ENCODE assay signal across 12 cellular contexts in the genomic region with DNA sequence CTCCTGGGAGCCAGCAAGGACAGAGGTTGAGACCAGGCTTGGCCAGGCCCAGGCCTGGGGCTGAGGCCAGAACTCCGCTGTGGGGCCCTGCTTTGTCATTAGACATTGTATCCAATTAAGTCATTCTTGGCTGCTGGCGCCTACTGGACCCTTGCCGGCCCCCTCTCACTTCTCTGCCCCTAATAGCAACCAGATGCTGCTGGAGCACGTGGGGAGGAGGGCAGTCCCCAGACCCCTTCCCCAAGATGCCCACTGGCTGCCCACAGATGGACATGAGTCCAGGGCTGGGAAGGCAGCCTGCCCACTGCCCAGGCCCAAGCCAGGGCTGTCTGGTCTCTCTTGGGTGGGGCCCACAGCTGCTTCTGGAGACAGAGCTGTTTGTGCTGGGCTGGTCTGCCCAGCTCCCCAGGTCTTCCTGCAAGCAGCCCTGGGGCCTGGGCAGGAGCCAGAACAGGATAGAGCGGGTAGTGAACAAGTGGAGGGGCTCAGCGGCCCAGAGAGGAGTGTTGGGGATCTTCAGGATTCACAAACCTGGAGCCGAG. TPM values are rescaled to one million over a fixed set of nuclear protein-coding genes. Genes with fewer than 3 reads are reported as not detected.
DNase-seq lines count a peak whose midpoint lies in the region; ATAC-seq and TF ChIP-seq lines count a peak whose summit lies in the region.
"Had no signal": no experiment of that assay in that cellular context is flagged by ENCODE, and none has a peak within 500 bp of the region (broad histone marks: within the 10 kb centered on the region; RNA-seq: fewer than 3 reads in every experiment).

No MANE protein-coding gene starts in this region.

- H3K4me2 ChIP-seq in parathyroid adenoma (ENCODE audit: low read length), result no peak overlapping the region

- H3K27ac ChIP-seq in body of pancreas (peak overlapping the region; percentile 15 to 53 (median 44)), heart right ventricle (peak overlapping the region; percentile 44 to 90 (median 82)), parathyroid adenoma (peak overlapping the region; percentile 29), uterus (peak overlapping the region; percentile 73 to 80)

- H3K9me3 ChIP-seq in body of pancreas (no peaks in the 10 kb centered on the region), heart right ventricle (no peaks in the 10 kb centered on the region), parathyroid adenoma (ENCODE audit: control insufficient read depth, low read length) (no peaks in the 10 kb centered on the region), uterus (no peaks in the 10 kb centered on the region)

- no peak for TF ChIP-seq POLR2A in body of pancreas (IDR thresholded peaks at IDR 0.05)
- TF ChIP-seq POLR2A in uterus (IDR thresholded peaks at IDR 0.05), result no peak

- TF ChIP-seq CTCF in body of pancreas (IDR thresholded peaks at IDR 0.05), result no peak
- TF ChIP-seq CTCF in heart right ventricle (IDR thresholded peaks at IDR 0.05), result no peak
- TF ChIP-seq CTCF in parathyroid adenoma (IDR thresholded peaks at IDR 0.05), result no peak
- no peak for TF ChIP-seq CTCF in uterus (IDR thresholded peaks at IDR 0.05)

- ATAC-seq in body of pancreas (no peak), heart right ventricle (peak; percentile 65 to 79 (median 70)), HG03457 (IDR thresholded peaks at IDR 0.05; ENCODE audit: unreplicated experiment) (no peak), GM21367 (IDR thresholded peaks at IDR 0.05; ENCODE audit: unreplicated experiment) (no peak)
- ATAC-seq: activated CD4-positive, CD25-positive, alpha-beta regulatory T cell treated with anti-CD3 and anti-CD28 coated beads, Interleukin-2, amount 50 U/mL, for 24 hours; activated naive CD4-positive, alpha-beta T cell treated with anti-CD3 and anti-CD28 coated beads, Interleukin-2, amount 50 U/mL, for 72 hours; stimulated activated naive CD8-positive, alpha-beta T cell treated with anti-CD3 and anti-CD28 coated beads, Interleukin-15, amount 100 ng/mL, for 72 hours had no signal

- no peak overlapping the region for H3K9ac ChIP-seq in parathyroid adenoma

- no peak overlapping the region for H2AFZ ChIP-seq in parathyroid adenoma

- H3K4me1 ChIP-seq in body of pancreas (peaks cover 15% of the 10 kb centered on the region), heart right ventricle (peaks cover 0 to 57% (median 21%) of the 10 kb centered on the region in 9 donors), parathyroid adenoma (peaks cover 8% of the 10 kb centered on the region), uterus (no peaks in the 10 kb centered on the region)

- no peaks in the 10 kb centered on the region for H3K79me2 ChIP-seq in parathyroid adenoma

- DNase-seq in body of pancreas, result no peak
- DNase-seq in heart right ventricle, result peak; percentile 70 to 74
- peak; percentile 69 to 80 for DNase-seq in uterus
- no peak for DNase-seq in activated CD4-positive, alpha-beta T cell treated with anti-CD3 and anti-CD28 coated beads, Interleukin-2, amount 50 U/mL, for 4 hours
- DNase-seq: stimulated activated naive CD8-positive, alpha-beta T cell treated with anti-CD3 and anti-CD28 coated beads, Interleukin-15, amount 100 ng/mL, for 72 hours had no signal

- H3K36me3 ChIP-seq in body of pancreas (replicated peaks in 1 of 2; ENCODE audit: insufficient read depth in 1 of 2, low read depth in 2 of 2), result no peaks in the 10 kb centered on the region
- H3K36me3 ChIP-seq in heart right ventricle, result no peaks in the 10 kb centered on the region
- H3K36me3 ChIP-seq in parathyroid adenoma (ENCODE audit: control insufficient read depth, insufficient read depth, low read length), result no peaks in the 10 kb centered on the region
- H3K36me3 ChIP-seq in uterus, result no peaks in the 10 kb centered on the region

- no peaks in the 10 kb centered on the region for H3K27me3 ChIP-seq in body of pancreas
- H3K27me3 ChIP-seq in heart right ventricle, result no peaks in the 10 kb centered on the region
- H3K27me3 ChIP-seq in parathyroid adenoma (ENCODE audit: control insufficient read depth, insufficient read depth, low read length), result no peaks in the 10 kb centered on the region
- H3K27me3 ChIP-seq in uterus, result no peaks in the 10 kb centered on the region

- H3K4me3 ChIP-seq in body of pancreas, result no peak overlapping the region
- no peak overlapping the region for H3K4me3 ChIP-seq in heart right ventricle
- no peak overlapping the region for H3K4me3 ChIP-seq in parathyroid adenoma (ENCODE audit: low read depth, low read length)
- H3K4me3 ChIP-seq in uterus, result no peak overlapping the region

- WGBS in body of pancreas, 2 donors, result 85 to 93% methylated on average over 3 to 7 of the region's 7 CpGs
- 68 to 81% methylated on average over 7 of the region's 7 CpGs for WGBS in heart right ventricle, 2 donors

- intact Hi-C loops in body of pancreas (cut with DNase I), result loop anchor here (10.0 kb wide), 1 partner anchor 69 kb away; no protein-coding TSS in a partner anchor
- intact Hi-C loops in heart right ventricle (cut with DNase I), result loop anchor here in 2 of 10 donors (5.0 to 10.0 kb wide), 2 partner anchors 41 to 49 kb away; no protein-coding TSS in a partner anchor
- intact Hi-C loops in uterus (cut with DNase I; ENCODE audit: low total_unique reads), result no loop called here

RNA-seq across cellular contexts. Expression of a gene that starts 7.8 kb away (rescaled TPM):
- total RNA-seq in body of pancreas (1 to 10 TPM in 1 of 2 donors, not detected in 1; 6.5 TPM), heart right ventricle (10 to 100 TPM in 7 of 10 donors, 1 to 10 TPM in 3; 9.1 to 21.3 (median 11.2) TPM), uterus (10 to 100 TPM in 3 of 4 donors, 1 to 10 TPM in 1; 3.3 to 45.1 (median 21.5) TPM)
- 10 to 100 TPM in 1 of 2 donors, 1 to 10 TPM in 1; 7.3 to 20.0 TPM for polyA plus RNA-seq in heart right ventricle

RNA-seq across cellular contexts. Expression of a gene that starts 22.3 kb away (rescaled TPM):
- total RNA-seq in body of pancreas (under 1 TPM in 1 of 2 donors, not detected in 1; 0.26 TPM), heart right ventricle (not detected), uterus (not detected)
- not detected for polyA plus RNA-seq in heart right ventricle
- total RNA-seq: liver, neural crest cell had no signal
- polyA plus RNA-seq: liver had no signal

RNA-seq across cellular contexts. Expression of a gene that starts 53.8 kb away (rescaled TPM):
- total RNA-seq in body of pancreas (1 to 10 TPM; 2.3 TPM), heart right ventricle (1 to 10 TPM; 3.3 to 7.9 (median 4.6) TPM), uterus (10 to 100 TPM in 2 of 4 donors, 1 to 10 TPM in 2; 5.6 to 23.3 (median 8.4) TPM)
- 10 to 100 TPM in 1 of 2 donors, 1 to 10 TPM in 1; 6.8 to 11.5 TPM for polyA plus RNA-seq in heart right ventricle

RNA-seq across cellular contexts. Expression of a gene that starts 56.5 kb away (rescaled TPM):
- total RNA-seq in body of pancreas (1,000 to 10,000 TPM; 1,534 to 2,029 TPM), heart right ventricle (1,000 to 10,000 TPM in 3 of 10 donors, 100 to 1,000 TPM in 7; 907 to 1,150 (median 965) TPM), uterus (1,000 to 10,000 TPM; 1,469 to 5,936 (median 3,528) TPM)
- polyA plus RNA-seq in heart right ventricle, result 1,000 to 10,000 TPM; 1,654 to 3,029 TPM

Comparison
In these comparisons a context has a peak if more than half of its experiments do, and no peak if none do; other contexts are left out.
1. ATAC-seq: peak in heart right ventricle (8 of 8); none in body of pancreas (single experiment), HG03457 (single experiment) and GM21367 (single experiment).
2. DNase-seq: peak in heart right ventricle (2 of 2) and uterus (2 of 2); none in body of pancreas (0 of 4) and activated CD4-positive, alpha-beta T cell treated with anti-CD3 and anti-CD28 coated beads, Interleukin-2, amount 50 U/mL, for 4 hours (0 of 2).
3. H3K27ac ChIP-seq: peak in every context shown above with its lines; median percentile 82 in heart right ventricle; 76 in uterus; 44 in body of pancreas; 29 in parathyroid adenoma.